In the genomic region with DNA sequence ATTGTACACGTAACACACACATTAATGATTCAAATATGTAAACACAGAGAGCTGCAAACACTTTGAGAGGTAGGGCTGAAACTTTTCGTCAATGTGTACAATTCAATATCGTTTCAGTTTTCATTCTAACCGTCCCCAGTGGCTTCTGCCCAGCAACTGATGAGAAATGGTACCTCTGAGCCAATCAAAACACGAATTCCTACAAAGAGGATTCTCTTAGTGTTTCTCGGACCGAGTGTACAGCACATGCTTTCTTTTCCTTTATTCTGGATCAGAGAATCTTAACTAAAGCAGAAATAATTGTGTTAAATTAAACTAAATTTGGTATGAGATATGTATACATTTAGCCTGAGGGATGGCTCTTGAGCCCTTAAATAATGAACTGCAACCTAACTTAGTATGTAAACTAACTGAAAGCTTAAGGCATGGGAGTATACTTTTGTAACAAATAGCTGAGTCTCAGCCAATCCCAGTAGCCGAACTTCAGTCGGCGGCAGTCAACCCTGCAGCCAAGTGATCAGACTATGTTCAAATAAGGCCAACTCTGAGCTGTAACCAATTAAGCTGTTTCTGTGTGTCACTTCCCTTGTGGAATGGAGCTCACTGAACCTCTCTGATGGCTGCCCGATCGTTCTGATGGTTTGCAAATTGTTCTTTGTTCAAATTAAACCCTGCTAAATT, we compare ENCODE assay signal across 8 cellular contexts. TPM values are rescaled to one million over a fixed set of nuclear protein-coding genes. Genes with fewer than 3 reads are reported as not detected.
A peak's percentile ranks its signal among the peaks of the same experiment; 100 is the strongest.
DNase-seq lines count a peak whose midpoint lies in the region; ATAC-seq and TF ChIP-seq lines count a peak whose summit lies in the region.

No MANE protein-coding gene starts in this region.

- H3K36me3 ChIP-seq in A673 (ENCODE audit: insufficient read depth, low read length, poor library complexity, severe bottlenecking) = peaks cover 4% of the 10 kb centered on the region

- H3K4me1 ChIP-seq in A673 (ENCODE audit: insufficient read depth, low read length, poor library complexity, severe bottlenecking) = peaks cover 35% of the 10 kb centered on the region

- POLR2A ChIA-PET in A673 (lab: Charles Lee; ENCODE audit: low non-redundant PET) = interaction anchor here (0.7 kb wide), 1 partner anchor 114 kb away, joined by 4 read pairs; no protein-coding TSS in a partner anchor

- intact Hi-C loops in A673 (cut with micrococcal nuclease; ENCODE audit: unreplicated experiment) = no loop called here
- intact Hi-C loops in left colon (cut with DNase I, micrococcal nuclease) = no loop called here

- CTCF ChIA-PET in A673 (lab: Charles Lee) = interaction anchor here (1.9 kb wide), 1 partner anchor 132 kb away, joined by 6 read pairs; no protein-coding TSS in a partner anchor

- ATAC-seq in GM18868 (IDR thresholded peaks at IDR 0.05; ENCODE audit: unreplicated experiment) (peak; percentile 94), HG03103 (IDR thresholded peaks at IDR 0.05; ENCODE audit: low read depth, unreplicated experiment) (peak; percentile 81), left colon (peak; percentile 92)

- no TSS peak for BruUV-seq in A673 (replicated peaks; lab: Mats Ljungman, UMichigan)

- no peaks in the 10 kb centered on the region for H3K9me3 ChIP-seq in A673 (ENCODE audit: low read depth, low read length, poor library complexity, severe bottlenecking)

- H3K27ac ChIP-seq in A673 (ENCODE audit: low read depth, low read length, poor library complexity, severe bottlenecking) (peak overlapping the region; percentile 99), cingulate gyrus (ENCODE audit: low read depth, low read length) (peak overlapping the region; percentile 42)

- DNase-seq in A673 (ENCODE audit: low spot score) (peak; percentile 96), NCI-H460 (ENCODE audit: extremely low read depth, low read depth) (peak; percentile 78), left colon (peak; percentile 76 to 88)
- peak; percentile 55 to 61 for DNase-seq in activated CD4-positive, alpha-beta T cell treated with anti-CD3 and anti-CD28 coated beads for 24 hours (ENCODE audit: low read depth in 2 of 2)
- DNase-seq in stimulated activated CD4-positive, alpha-beta T cell treated with anti-CD3 and anti-CD28 coated beads, Interleukin-2, amount 100 ng/mL, for 24 hours = peak; percentile 69 to 73

- no peaks in the 10 kb centered on the region for H3K27me3 ChIP-seq in A673 (replicated peaks; ENCODE audit: insufficient read depth, low read depth, low read length, poor library complexity)

- no peak for TF ChIP-seq CTCF in A673 (conservative IDR thresholded peaks at IDR 0.05; ENCODE audit: low read depth, low read length)

- peak overlapping the region; percentile 45 for H3K4me3 ChIP-seq in A673 (ENCODE audit: low read depth, low read length, poor library complexity, severe bottlenecking)

RNA-seq across cellular contexts. Expression of gene BTN2A1, which starts 16.1 kb away (rescaled TPM):
- total RNA-seq in A673 (2021) (29.8 and 32.2 TPM in 2 replicates), left colon (10 to 100 TPM; 19.8 to 25.7 TPM)
- 12.8 and 13.7 TPM in 2 replicates for total RNA-seq in NCI-H460 (2014; rRNA removed; shearing (Covaris generic))
- polyA plus RNA-seq in NCI-H460 (2014; cell fraction: nucleus; rRNA removed) = 19.8 and 28.1 TPM in 2 replicates

RNA-seq across cellular contexts. Expression of gene BTN1A1, which starts 26.2 kb away (rescaled TPM):
- not detected in 2 replicates for total RNA-seq in A673 (2021)
- not detected in 2 replicates for total RNA-seq in NCI-H460 (2014; rRNA removed; shearing (Covaris generic))
- not detected in 2 replicates for polyA plus RNA-seq in NCI-H460 (2014; cell fraction: nucleus; rRNA removed)
- not detected for total RNA-seq in left colon

RNA-seq across cellular contexts. Expression of gene BTN3A3, which starts 33.6 kb away (rescaled TPM):
- total RNA-seq in A673 (2021) (12.2 and 12.7 TPM in 2 replicates), left colon (10 to 100 TPM; 14.9 TPM)
- total RNA-seq in NCI-H460 (2014; rRNA removed; shearing (Covaris generic)) = 2.6 and 2.9 TPM in 2 replicates
- 5.3 and 13.2 TPM in 2 replicates for polyA plus RNA-seq in NCI-H460 (2014; cell fraction: nucleus; rRNA removed)

Comparison
In these comparisons a context has a peak if more than half of its experiments do, and no peak if none do; other contexts are left out.
1. Peak in every context shown above with its lines: DNase-seq, ATAC-seq, H3K4me3 ChIP-seq and H3K27ac ChIP-seq.